In the genomic region with DNA sequence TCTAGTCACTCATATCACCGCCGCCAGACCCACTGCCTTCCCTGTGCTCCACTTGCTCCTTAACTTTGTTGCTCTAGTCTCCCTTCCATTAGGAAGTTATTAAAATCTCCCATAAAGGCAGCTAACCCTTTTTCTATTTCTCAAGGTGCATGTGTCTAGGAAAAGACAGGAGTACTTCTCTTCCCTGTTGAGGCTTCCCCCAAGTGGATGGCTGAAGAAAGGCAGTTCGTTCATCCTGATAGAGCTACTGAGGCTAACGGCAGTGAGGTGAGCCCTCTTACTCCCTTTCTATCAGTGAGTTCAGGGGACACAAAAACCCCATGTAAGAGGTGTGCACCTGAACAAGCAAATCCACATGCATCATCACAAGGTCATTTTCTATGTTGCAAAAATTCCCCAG, we compare ENCODE assay signal across 1 cellular context.
TF ChIP-seq lines count a peak whose summit lies in the region.

No MANE protein-coding gene starts in this region.

TF ChIP-seq in H1, 55 proteins besides CTCF, POLR2A, EP300 and RAD21:
- TF ChIP-seq SP4 (IDR thresholded peaks at IDR 0.05; ENCODE audit: low read length) (no peak), SIN3A (conservative IDR thresholded peaks at IDR 0.05 in 1 of 2, IDR thresholded peaks at IDR 0.05 in 1 of 2; ENCODE audit: low read depth in 1 of 2, low read length in 2 of 2) (no peak), BRCA1 (IDR thresholded peaks at IDR 0.05; ENCODE audit: low read depth, low read length) (no peak), RXRA (IDR thresholded peaks at IDR 0.05; ENCODE audit: insufficient read depth, low read depth, low read length) (no peak), ZNF274 (IDR thresholded peaks at IDR 0.05; ENCODE audit: borderline replicate concordance, extremely low read depth, low read length) (no peak), JUN (IDR thresholded peaks at IDR 0.05; ENCODE audit: low read depth, low read length) (no peak), CREB1 (IDR thresholded peaks at IDR 0.05) (no peak), NANOG (IDR thresholded peaks at IDR 0.05; ENCODE audit: insufficient read depth, low read depth, low read length, poor library complexity, severe bottlenecking) (no peak), SIX5 (IDR thresholded peaks at IDR 0.05; ENCODE audit: low read depth, low read length) (no peak), TBP (IDR thresholded peaks at IDR 0.05; ENCODE audit: low read depth, low read length) (no peak), GTF2F1 (IDR thresholded peaks at IDR 0.05; ENCODE audit: borderline replicate concordance, low read depth, low read length) (no peak)
